Comparison of ENCODE assay signal across 1 cellular context in the genomic region with DNA sequence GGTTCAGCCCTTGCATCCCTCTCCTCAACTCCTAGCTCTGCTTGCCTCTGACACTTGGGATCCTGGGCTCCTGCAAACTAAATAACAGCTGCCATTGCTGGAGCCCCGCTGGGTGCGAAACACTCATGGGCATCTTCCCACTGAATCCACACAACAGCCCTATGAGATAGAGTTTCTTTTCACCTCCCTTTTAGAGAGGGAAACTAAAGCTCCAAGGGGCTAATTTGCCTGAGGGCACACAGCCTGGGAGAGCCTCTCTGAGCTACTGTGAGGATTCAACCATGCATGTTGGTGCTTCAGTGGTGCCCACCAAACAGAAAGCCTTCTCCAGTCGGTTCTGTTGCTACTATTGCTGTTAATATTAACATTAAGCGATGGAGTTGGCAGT.
TF ChIP-seq lines count a peak whose summit lies in the region.

No MANE protein-coding gene starts in this region.

TF ChIP-seq in HepG2, 621 proteins besides CTCF, POLR2A, EP300 and RAD21:
- no peak for TF ChIP-seq SMARCE1 (IDR thresholded peaks at IDR 0.05; ENCODE audit: borderline replicate concordance)
- TF ChIP-seq FOXC1 (CRISPR knock-in tag; IDR thresholded peaks at IDR 0.05; ENCODE audit: borderline replicate concordance): no peak
- TF ChIP-seq, protein P1, sequence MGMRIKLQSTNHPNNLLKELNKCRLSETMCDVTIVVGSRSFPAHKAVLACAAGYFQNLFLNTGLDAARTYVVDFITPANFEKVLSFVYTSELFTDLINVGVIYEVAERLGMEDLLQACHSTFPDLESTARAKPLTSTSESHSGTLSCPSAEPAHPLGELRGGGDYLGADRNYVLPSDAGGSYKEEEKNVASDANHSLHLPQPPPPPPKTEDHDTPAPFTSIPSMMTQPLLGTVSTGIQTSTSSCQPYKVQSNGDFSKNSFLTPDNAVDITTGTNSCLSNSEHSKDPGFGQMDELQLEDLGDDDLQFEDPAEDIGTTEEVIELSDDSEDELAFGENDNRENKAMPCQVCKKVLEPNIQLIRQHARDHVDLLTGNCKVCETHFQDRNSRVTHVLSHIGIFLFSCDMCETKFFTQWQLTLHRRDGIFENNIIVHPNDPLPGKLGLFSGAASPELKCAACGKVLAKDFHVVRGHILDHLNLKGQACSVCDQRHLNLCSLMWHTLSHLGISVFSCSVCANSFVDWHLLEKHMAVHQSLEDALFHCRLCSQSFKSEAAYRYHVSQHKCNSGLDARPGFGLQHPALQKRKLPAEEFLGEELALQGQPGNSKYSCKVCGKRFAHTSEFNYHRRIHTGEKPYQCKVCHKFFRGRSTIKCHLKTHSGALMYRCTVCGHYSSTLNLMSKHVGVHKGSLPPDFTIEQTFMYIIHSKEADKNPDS (CRISPR knock-in tag; IDR thresholded peaks at IDR 0.05): no peak
- TF ChIP-seq ETV6 (CRISPR knock-in tag; conservative IDR thresholded peaks at IDR 0.05): no peak
- no peak for TF ChIP-seq MED1 (CRISPR knock-in tag; IDR thresholded peaks at IDR 0.05)
- TF ChIP-seq RXRA (CRISPR knock-in tag; IDR thresholded peaks at IDR 0.05): no peak
- TF ChIP-seq KAT8 (CRISPR knock-in tag; IDR thresholded peaks at IDR 0.05): no peak
- no peak for TF ChIP-seq GPN1 (CRISPR knock-in tag; IDR thresholded peaks at IDR 0.05; ENCODE audit: borderline replicate concordance)
TF ChIP-seq in HepG2: peak in this region for 0.
